2 cellular contexts compared by ENCODE assay signal in genomic region chr13:46663644-46664043, GRCh38.
TF ChIP-seq lines count a peak whose summit lies in the region.

No MANE protein-coding gene starts in this region.

TF ChIP-seq in liver, 16 proteins besides CTCF, POLR2A, EP300 and RAD21 (continued from another document):
- TF ChIP-seq ATF3 (IDR thresholded peaks at IDR 0.05) (no peak), FOXA2 (IDR thresholded peaks at IDR 0.05) (no peak), ZBTB33 (IDR thresholded peaks at IDR 0.05) (no peak), GABPA (IDR thresholded peaks at IDR 0.05 in 1 of 2, conservative IDR thresholded peaks at IDR 0.05 in 1 of 2) (no peak)
TF ChIP-seq in liver: peak in this region for 0.

TF ChIP-seq in HepG2, 621 proteins besides CTCF, POLR2A, EP300 and RAD21 (continued from another document):
- TF ChIP-seq ZGPAT (CRISPR knock-in tag; IDR thresholded peaks at IDR 0.05) (no peak), TIGD3 (CRISPR knock-in tag; IDR thresholded peaks at IDR 0.05; ENCODE audit: borderline replicate concordance) (no peak), WIZ (CRISPR knock-in tag; IDR thresholded peaks at IDR 0.05) (no peak), ZSCAN9 (CRISPR knock-in tag; IDR thresholded peaks at IDR 0.05; ENCODE audit: borderline replicate concordance) (no peak), ZBTB40 (IDR thresholded peaks at IDR 0.05) (no peak), ZBTB40 (CRISPR knock-in tag; IDR thresholded peaks at IDR 0.05) (no peak), GATAD2A (CRISPR knock-in tag; IDR thresholded peaks at IDR 0.05) (no peak), ZNF12 (CRISPR knock-in tag; IDR thresholded peaks at IDR 0.05) (no peak), ZNF318 (CRISPR knock-in tag; IDR thresholded peaks at IDR 0.05) (no peak), RELA (CRISPR knock-in tag; IDR thresholded peaks at IDR 0.05) (no peak), MNT (IDR thresholded peaks at IDR 0.05) (no peak), IRF2 (CRISPR knock-in tag; IDR thresholded peaks at IDR 0.05) (no peak), CSRNP1 (CRISPR knock-in tag; IDR thresholded peaks at IDR 0.05) (no peak), ZNF556 (CRISPR knock-in tag; IDR thresholded peaks at IDR 0.05; ENCODE audit: borderline replicate concordance) (no peak), RFX1 (IDR thresholded peaks at IDR 0.05) (no peak), MED8 (CRISPR knock-in tag; IDR thresholded peaks at IDR 0.05; ENCODE audit: insufficient replicate concordance) (no peak)
